ENCODE assay signal across 10 cellular contexts in the genomic region with DNA sequence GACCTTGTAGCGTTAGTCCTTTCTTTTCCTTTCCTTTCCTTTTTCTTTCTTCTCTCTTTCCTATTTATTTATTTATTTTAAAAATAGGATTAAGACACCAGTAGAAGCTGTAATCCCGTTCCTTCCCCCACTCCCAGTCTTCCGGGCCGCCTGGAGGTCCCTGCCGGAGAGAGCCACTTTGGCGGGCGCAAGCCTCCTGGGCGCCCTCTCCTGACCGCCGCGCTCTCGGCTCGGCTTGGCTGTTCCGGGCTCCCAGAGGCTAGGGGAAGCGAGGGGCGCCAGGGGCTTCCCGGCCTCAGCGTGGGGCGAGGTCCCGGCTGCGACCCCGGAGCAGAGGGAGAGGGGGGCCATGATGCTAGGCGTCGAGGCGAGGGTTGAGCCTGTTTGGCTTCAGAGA. TPM values are rescaled to one million over a fixed set of nuclear protein-coding genes. Genes with fewer than 3 reads are reported as not detected.
A peak's percentile ranks its signal among the peaks of the same experiment; 100 is the strongest.
DNase-seq lines count a peak whose midpoint lies in the region; ATAC-seq and TF ChIP-seq lines count a peak whose summit lies in the region.
"Had no signal": no experiment of that assay in that cellular context is flagged by ENCODE, and none has a peak within 500 bp of the region (broad histone marks: within the 10 kb centered on the region; RNA-seq: fewer than 3 reads in every experiment).

No MANE protein-coding gene starts in this region.

- intact Hi-C loops in aorta (cut with DNase I) = no loop called here

- peaks cover 68% of the 10 kb centered on the region for H3K36me3 Mint-ChIP-seq in nephron (ENCODE audit: low read depth)

- H3K27me3 ChIP-seq in gastroesophageal sphincter = no peaks in the 10 kb centered on the region
- no peaks in the 10 kb centered on the region for H3K27me3 ChIP-seq in aorta (ENCODE audit: control insufficient read depth in 1 of 2, insufficient read depth in 2 of 2, low read length in 1 of 2)
- H3K27me3 ChIP-seq: gastrocnemius medialis had no signal

- H3K27me3 Mint-ChIP-seq in nephron (ENCODE audit: low read depth) = peaks cover 32% of the 10 kb centered on the region

- peak overlapping the region; percentile 98 to 99 (median 99) for H3K27ac Mint-ChIP-seq in nephron

- peak overlapping the region; percentile 94 to 98 (median 97) for H3K4me3 Mint-ChIP-seq in nephron

- H3K36me3 ChIP-seq in gastroesophageal sphincter = peaks cover 0 to 23% of the 10 kb centered on the region in 2 donors
- no peaks in the 10 kb centered on the region for H3K36me3 ChIP-seq in aorta (ENCODE audit: control insufficient read depth in 1 of 2, insufficient read depth in 2 of 2, low read length in 1 of 2)

- no peaks in the 10 kb centered on the region for H3K9me3 Mint-ChIP-seq in nephron

- H3K4me3 ChIP-seq in gastroesophageal sphincter (peak overlapping the region; percentile 68 to 85), aorta (ENCODE audit: low read length in 2 of 2) (peak overlapping the region; percentile 46 to 51)

- TF ChIP-seq EP300 in gastroesophageal sphincter (IDR thresholded peaks at IDR 0.05) = no peak

- DNase-seq in NOMO-1 treated with DMSO at 0.1 percent for 48 hours (lab: John Stamatoyannopoulos, UW; ENCODE audit: unreplicated experiment) (peak; percentile 17), NOMO-1 treated with dmso at 0.1 percent for 144 hours (lab: John Stamatoyannopoulos, UW; ENCODE audit: unreplicated experiment) (no peak), aorta (peak; percentile 53 to 86), RKO (ENCODE audit: low spot score) (no peak), HuH-7.5 (ENCODE audit: low spot score) (no peak)
- DNase-seq: 8988T, gastrocnemius medialis had no signal

- H3K4me1 ChIP-seq in gastroesophageal sphincter = peaks cover 0 to 43% (median 0%) of the 10 kb centered on the region in 3 donors
- H3K4me1 ChIP-seq in aorta (ENCODE audit: control insufficient read depth in 1 of 2, insufficient read depth in 2 of 2, low read length in 2 of 2) = peaks cover 0 to 3% of the 10 kb centered on the region in 2 donors
- H3K4me1 ChIP-seq: gastrocnemius medialis had no signal

- H3K27ac ChIP-seq in gastroesophageal sphincter (peak overlapping the region; percentile 90 to 98 (median 96)), aorta (ENCODE audit: low read depth in 1 of 2, low read length in 2 of 2) (peak overlapping the region; percentile 95 to 100)

- peak; percentile 29 for ATAC-seq in gastroesophageal sphincter
- peak; percentile 80 for ATAC-seq in aorta (ENCODE audit: low FRiP score)
- ATAC-seq in HG02623 (IDR thresholded peaks at IDR 0.05; ENCODE audit: unreplicated experiment) = no peak
- ATAC-seq: gastrocnemius medialis had no signal

- TF ChIP-seq CTCF in gastroesophageal sphincter (IDR thresholded peaks at IDR 0.05) = peak in 2 of 4 experiments; percentile 14 to 36
- peak in 1 of 3 experiments; percentile 31 for TF ChIP-seq CTCF in nephron (IDR thresholded peaks at IDR 0.05; ENCODE audit: unreplicated experiment in 3 of 3)

- WGBS in gastroesophageal sphincter (ENCODE audit: low coverage in 1 of 2), 2 donors = 14 to 18% methylated on average over 1 to 2 of the region's 25 CpGs
- 1 to 2% methylated on average over 25 of the region's 25 CpGs for WGBS in aorta, 2 donors

- H3K4me1 Mint-ChIP-seq in nephron = peaks cover 43% of the 10 kb centered on the region

- no peak for TF ChIP-seq POLR2A in gastroesophageal sphincter (IDR thresholded peaks at IDR 0.05)

- no peaks in the 10 kb centered on the region for H3K9me3 ChIP-seq in gastroesophageal sphincter
- no peaks in the 10 kb centered on the region for H3K9me3 ChIP-seq in aorta (ENCODE audit: control insufficient read depth, low read length)
- H3K9me3 ChIP-seq: gastrocnemius medialis had no signal

RNA-seq across cellular contexts. Expression of gene MEIS1, which starts 10.9 kb away (rescaled TPM):
- total RNA-seq in gastroesophageal sphincter (100 to 1,000 TPM; 114 to 305 (median 181) TPM), aorta (10 to 100 TPM; 35.4 to 76.6 TPM)
- polyA plus RNA-seq in aorta = 10 to 100 TPM in 1 of 2 donors, 1 to 10 TPM in 1; 7.6 to 31.5 TPM

Comparison
In these comparisons a context has a peak if more than half of its experiments do, and no peak if none do; other contexts are left out.
1. DNase-seq: peak in NOMO-1 treated with DMSO at 0.1 percent for 48 hours (single experiment) and aorta (2 of 2); none in NOMO-1 treated with dmso at 0.1 percent for 144 hours (single experiment), RKO (single experiment) and HuH-7.5 (single experiment).